In genomic region chr11:128462189-128462588, GRCh38 we compare ENCODE assay signal across 15 cellular contexts.
DNase-seq lines count a peak whose midpoint lies in the region; ATAC-seq and TF ChIP-seq lines count a peak whose summit lies in the region.
"Had no signal": no experiment of that assay in that cellular context is flagged by ENCODE, and none has a peak within 500 bp of the region (broad histone marks: within the 10 kb centered on the region; RNA-seq: fewer than 3 reads in every experiment).

No MANE protein-coding gene starts in this region.

- no peak overlapping the region for H3K9ac ChIP-seq in colonic mucosa (ENCODE audit: low read depth in 2 of 2, low read length in 2 of 2)

- no peak for ATAC-seq in activated T-cell treated with anti-CD3 and anti-CD28 coated beads, Interleukin-2, amount 50 U/mL, for 72 hours (replicated peaks in 1 of 2)
- no peak for ATAC-seq in activated B cell treated with CpG ODN at 0.5 μM for 24 hours (ENCODE audit: low read depth)
- ATAC-seq in effector memory CD8-positive, alpha-beta T cell (replicated peaks), result no peak
- no peak for ATAC-seq in upper lobe of right lung

- H3K27me3 ChIP-seq in spleen (replicated peaks in 1 of 7), result no peaks in the 10 kb centered on the region
- no peaks in the 10 kb centered on the region for H3K27me3 ChIP-seq in upper lobe of right lung
- no peaks in the 10 kb centered on the region for H3K27me3 ChIP-seq in colonic mucosa
- H3K27me3 ChIP-seq: hepatocyte, tibial nerve had no signal

- TF ChIP-seq POLR2A in spleen (IDR thresholded peaks at IDR 0.05), result no peak

- intact Hi-C loops in activated B cell treated with CpG ODN at 0.5 μM for 24 hours (cut with micrococcal nuclease) (no loop called here), spleen (cut with DNase I; ENCODE audit: low total_unique reads) (no loop called here), upper lobe of right lung (cut with DNase I) (no loop called here), colonic mucosa (cut with DNase I) (no loop called here)

- H3K36me3 ChIP-seq in spleen, result peaks cover 10 to 100% (median 83%) of the 10 kb centered on the region in 6 donors
- peaks cover 55% of the 10 kb centered on the region for H3K36me3 ChIP-seq in upper lobe of right lung
- no peaks in the 10 kb centered on the region for H3K36me3 ChIP-seq in colonic mucosa

- WGBS in spleen, 5 donors, result 92 to 96% (median 94%) methylated on average over 13 of the region's 13 CpGs

- CTCF ChIA-PET in activated B cell treated with CpG ODN at 0.5 μM for 24 hours (lab: Charles Lee), result interaction anchor here (1.3 kb wide), 1 partner anchor 168 kb away, joined by 5 read pairs; no protein-coding TSS in a partner anchor

- H3K27me3 Mint-ChIP-seq in activated T-cell treated with anti-CD3 and anti-CD28 coated beads, Interleukin-2, amount 50 U/mL, for 72 hours (ENCODE audit: low read depth), result no peaks in the 10 kb centered on the region
- H3K27me3 Mint-ChIP-seq in activated B cell treated with CpG ODN at 0.5 μM for 24 hours, result no peaks in the 10 kb centered on the region
- H3K27me3 Mint-ChIP-seq in effector memory CD8-positive, alpha-beta T cell, result no peaks in the 10 kb centered on the region

- H3K36me3 Mint-ChIP-seq in activated T-cell treated with anti-CD3 and anti-CD28 coated beads, Interleukin-2, amount 50 U/mL, for 72 hours (ENCODE audit: insufficient read depth in 2 of 2), result peaks cover 41 to 78% of the 10 kb centered on the region in 2 donors
- H3K36me3 Mint-ChIP-seq in activated B cell treated with CpG ODN at 0.5 μM for 24 hours (ENCODE audit: low read depth), result peaks cover 98% of the 10 kb centered on the region
- peaks cover 100% of the 10 kb centered on the region for H3K36me3 Mint-ChIP-seq in effector memory CD8-positive, alpha-beta T cell (ENCODE audit: insufficient read depth)

- TF ChIP-seq CTCF in activated B cell treated with CpG ODN at 0.5 μM for 24 hours (IDR thresholded peaks at IDR 0.05) (no peak), spleen (IDR thresholded peaks at IDR 0.05 in 8 of 11, conservative IDR thresholded peaks at IDR 0.05 in 3 of 11) (no peak), upper lobe of right lung (IDR thresholded peaks at IDR 0.05) (no peak), colonic mucosa (IDR thresholded peaks at IDR 0.05) (no peak)

- H3K4me3 ChIP-seq in spleen, result no peak overlapping the region
- no peak overlapping the region for H3K4me3 ChIP-seq in upper lobe of right lung
- H3K4me3 ChIP-seq in colonic mucosa, result no peak overlapping the region
- H3K4me3 ChIP-seq: hepatocyte, tibial nerve had no signal

- no peak overlapping the region for H3K4me3 Mint-ChIP-seq in activated T-cell treated with anti-CD3 and anti-CD28 coated beads, Interleukin-2, amount 50 U/mL, for 72 hours
- no peak overlapping the region for H3K4me3 Mint-ChIP-seq in activated B cell treated with CpG ODN at 0.5 μM for 24 hours
- H3K4me3 Mint-ChIP-seq in effector memory CD8-positive, alpha-beta T cell, result peak overlapping the region; percentile 77 to 83
- H3K4me3 Mint-ChIP-seq: nephron progenitor cell had no signal

- H3K27ac Mint-ChIP-seq in activated T-cell treated with anti-CD3 and anti-CD28 coated beads, Interleukin-2, amount 50 U/mL, for 72 hours, result peak overlapping the region; percentile 100
- H3K27ac Mint-ChIP-seq in activated B cell treated with CpG ODN at 0.5 μM for 24 hours, result peak overlapping the region; percentile 89
- peak overlapping the region; percentile 85 to 97 for H3K27ac Mint-ChIP-seq in effector memory CD8-positive, alpha-beta T cell

- no peaks in the 10 kb centered on the region for H3K9me3 ChIP-seq in spleen
- no peaks in the 10 kb centered on the region for H3K9me3 ChIP-seq in upper lobe of right lung
- H3K9me3 ChIP-seq in colonic mucosa, result no peaks in the 10 kb centered on the region
- H3K9me3 ChIP-seq: tibial nerve had no signal

- DNase-seq in activated T-cell treated with anti-CD3 and anti-CD28 coated beads, Interleukin-2, amount 50 U/mL, for 72 hours, result no peak
- DNase-seq in activated T-cell treated with anti-CD3 and anti-CD28 coated beads for 4 hours (no peak), activated B cell treated with CpG ODN at 0.5 μM for 24 hours (no peak), spleen (no peak), upper lobe of right lung (no peak), NAMALWA (ENCODE audit: low spot score) (no peak), colonic mucosa (no peak)
- no peak for DNase-seq in effector memory CD8-positive, alpha-beta T cell
- DNase-seq: amniotic stem cell, NCI-H1436, NCI-H2171 treated with DMSO at 0.1 percent for 48 hours, nephron progenitor cell, T-helper 9 cell had no signal

- POLR2A ChIA-PET in activated B cell treated with CpG ODN at 0.5 μM for 24 hours (lab: Charles Lee), result interaction anchor here (1.3 to 1.4 kb wide), 2 partner anchors 20 to 58 kb away, joined by 5 read pairs; no protein-coding TSS in a partner anchor

- H3K4me1 ChIP-seq in spleen (peaks cover 48 to 93% (median 69%) of the 10 kb centered on the region in 6 donors), upper lobe of right lung (peaks cover 33% of the 10 kb centered on the region), colonic mucosa (no peaks in the 10 kb centered on the region)

- peaks cover 70% of the 10 kb centered on the region for H3K4me1 Mint-ChIP-seq in activated T-cell treated with anti-CD3 and anti-CD28 coated beads, Interleukin-2, amount 50 U/mL, for 72 hours (ENCODE audit: low read depth)
- H3K4me1 Mint-ChIP-seq in activated B cell treated with CpG ODN at 0.5 μM for 24 hours, result peaks cover 61% of the 10 kb centered on the region
- H3K4me1 Mint-ChIP-seq in effector memory CD8-positive, alpha-beta T cell (ENCODE audit: low read depth in 2 of 2), result peaks cover 65 to 78% of the 10 kb centered on the region in 2 donors

- H3K27ac ChIP-seq in spleen (peak overlapping the region in 7 of 8 donors; percentile 57 to 95 (median 85)), upper lobe of right lung (no peak overlapping the region), colonic mucosa (no peak overlapping the region)

- H3K9me3 Mint-ChIP-seq in activated T-cell treated with anti-CD3 and anti-CD28 coated beads, Interleukin-2, amount 50 U/mL, for 72 hours, result no peaks in the 10 kb centered on the region
- no peaks in the 10 kb centered on the region for H3K9me3 Mint-ChIP-seq in activated B cell treated with CpG ODN at 0.5 μM for 24 hours
- H3K9me3 Mint-ChIP-seq in effector memory CD8-positive, alpha-beta T cell, result no peaks in the 10 kb centered on the region
- H3K9me3 Mint-ChIP-seq: nephron progenitor cell had no signal

Comparison
In these comparisons a context has a peak if more than half of its experiments do, and no peak if none do; other contexts are left out.
1. H3K4me3 Mint-ChIP-seq: peak in effector memory CD8-positive, alpha-beta T cell (2 of 2); none in activated T-cell treated with anti-CD3 and anti-CD28 coated beads, Interleukin-2, amount 50 U/mL, for 72 hours (0 of 2) and activated B cell treated with CpG ODN at 0.5 μM for 24 hours (single experiment).
2. H3K27ac ChIP-seq: peak in spleen (7 of 8); none in upper lobe of right lung (single experiment) and colonic mucosa (single experiment).
3. Peak in every context shown above with its lines, with median percentiles within 50 percentile points of each other: H3K27ac Mint-ChIP-seq.